28 cellular contexts compared by ENCODE assay signal in genomic region chr16:5336898-5337297, GRCh38.
"Had no signal": no experiment of that assay in that cellular context is flagged by ENCODE, and none has a peak within 500 bp of the region (broad histone marks: within the 10 kb centered on the region; RNA-seq: fewer than 3 reads in every experiment).

No MANE protein-coding gene starts in this region.

- H3K4me3 ChIP-seq: SJCRH30, SK-N-MC had no signal

- H3K27ac ChIP-seq: brain microvascular endothelial cell, SJCRH30, SK-N-MC had no signal

- H3K9me3 ChIP-seq: SJCRH30 had no signal

- H3K36me3 ChIP-seq: brain microvascular endothelial cell, SJCRH30 had no signal

- DNase-seq: activated B cell treated with CpG ODN at 0.5 μM for 24 hours; activated CD4-positive, alpha-beta T cell treated with anti-CD3 and anti-CD28 coated beads for 1 hour; activated CD4-positive, alpha-beta T cell treated with anti-CD3 and anti-CD28 coated beads, Interleukin-2, amount 10 ng/mL, durations not matched to agents 24 days and 14 days; activated CD4-positive, alpha-beta T cell treated with anti-CD3 and anti-CD28 coated beads, Interleukin-2, amount 50 U/mL, for 4 hours; activated CD8-positive, alpha-beta T cell treated with anti-CD3 and anti-CD28 coated beads for 36 hours; activated effector memory CD4-positive, alpha-beta T cell treated with anti-CD3 and anti-CD28 coated beads, Interleukin-2, amount 50 U/mL, for 16 hours; activated naive CD4-positive, alpha-beta T cell; activated naive CD4-positive, alpha-beta T cell treated with anti-CD3 and anti-CD28 coated beads, Interleukin-2, amount 50 U/mL, for 16 hours; activated naive CD8-positive, alpha-beta T cell treated with anti-CD3 and anti-CD28 coated beads for 36 hours; activated T-cell treated with anti-CD3 and anti-CD28 coated beads, Interleukin-2, amount 50 U/mL, for 1 hour; activated T-cell treated with anti-CD3 and anti-CD28 coated beads, Interleukin-2, amount 50 U/mL, for 72 hours; amniotic stem cell; aorta; brain microvascular endothelial cell; central memory CD4-positive, alpha-beta T cell; NCI-H1092 treated with DMSO at 0.1 percent for 48 hours; NCI-H146; NCI-H1930; NCI-H2081 treated with DMSO at 0.1 percent for 48 hours; NCI-H446; NCI-H510A treated with DMSO at 0.1 percent for 48 hours; NCI-H526 treated with DMSO at 0.1 percent for 48 hours; NCI-H774; SHP77; SJCRH30 had no signal

- ATAC-seq: activated CD8-positive, alpha-beta T cell treated with anti-CD3 and anti-CD28 coated beads for 36 hours; activated T-cell treated with anti-CD3 and anti-CD28 coated beads, Interleukin-2, amount 50 U/mL, for 72 hours; activated T-helper 17 cell treated with anti-CD3 and anti-CD28 coated beads, Interleukin-2, amount 50 U/mL, for 72 hours; Panc1 had no signal

- H3K27me3 ChIP-seq: brain microvascular endothelial cell had no signal

- H3K4me1 ChIP-seq: SJCRH30 had no signal
